1 cellular context compared by ENCODE assay signal in genomic region chr2:138455275-138455674, GRCh38.
TF ChIP-seq lines count a peak whose summit lies in the region.

No MANE protein-coding gene starts in this region.

TF ChIP-seq in HepG2, 621 proteins besides CTCF, POLR2A, EP300 and RAD21 (continued from another document):
- TF ChIP-seq ARID5B (CRISPR knock-in tag; IDR thresholded peaks at IDR 0.05) (no peak), RBM22 (optimal IDR thresholded peaks at IDR 0.05; ENCODE audit: low read length) (no peak), ZFX (CRISPR knock-in tag; IDR thresholded peaks at IDR 0.05; ENCODE audit: low read depth) (no peak), CBFB (CRISPR knock-in tag; IDR thresholded peaks at IDR 0.05) (no peak), GMEB1 (CRISPR knock-in tag; IDR thresholded peaks at IDR 0.05; ENCODE audit: borderline replicate concordance) (0 out of 2 replicates have a peak, but pooled peaks have one; percentile 19), XRCC5 (optimal IDR thresholded peaks at IDR 0.05; ENCODE audit: low read length) (no peak), ZNF3 (CRISPR knock-in tag; IDR thresholded peaks at IDR 0.05) (no peak), ZNF326 (CRISPR knock-in tag; IDR thresholded peaks at IDR 0.05; ENCODE audit: borderline replicate concordance) (no peak), BATF2 (CRISPR knock-in tag; IDR thresholded peaks at IDR 0.05) (no peak), NFE2L1 (CRISPR knock-in tag; IDR thresholded peaks at IDR 0.05; ENCODE audit: borderline replicate concordance) (no peak), PAF1 (CRISPR knock-in tag; IDR thresholded peaks at IDR 0.05) (no peak), ARID4A (CRISPR knock-in tag; IDR thresholded peaks at IDR 0.05; ENCODE audit: borderline replicate concordance) (0 out of 2 replicates have a peak, but pooled peaks have one; percentile 19), SCMH1 (CRISPR knock-in tag; IDR thresholded peaks at IDR 0.05; ENCODE audit: borderline replicate concordance) (no peak), HNF4G (IDR thresholded peaks at IDR 0.05; ENCODE audit: borderline replicate concordance, low read depth, low read length) (0 out of 2 replicates have a peak, but pooled peaks have one; percentile 19), HNF4G (CRISPR knock-in tag; IDR thresholded peaks at IDR 0.05; ENCODE audit: borderline replicate concordance, low read depth) (no peak), ZNF670 (CRISPR knock-in tag; IDR thresholded peaks at IDR 0.05; ENCODE audit: borderline replicate concordance) (no peak), ZNF761 (CRISPR knock-in tag; conservative IDR thresholded peaks at IDR 0.05) (no peak), ZNF264 (CRISPR knock-in tag; IDR thresholded peaks at IDR 0.05) (no peak), ETV6 (CRISPR knock-in tag; conservative IDR thresholded peaks at IDR 0.05) (no peak), HNF4A (CRISPR knock-in tag; IDR thresholded peaks at IDR 0.05) (peak; percentile 73), TMF1 (CRISPR knock-in tag; IDR thresholded peaks at IDR 0.05; ENCODE audit: low read depth) (no peak), KLF9 (CRISPR knock-in tag; IDR thresholded peaks at IDR 0.05; ENCODE audit: low read depth) (no peak)
- TF ChIP-seq, protein P1, sequence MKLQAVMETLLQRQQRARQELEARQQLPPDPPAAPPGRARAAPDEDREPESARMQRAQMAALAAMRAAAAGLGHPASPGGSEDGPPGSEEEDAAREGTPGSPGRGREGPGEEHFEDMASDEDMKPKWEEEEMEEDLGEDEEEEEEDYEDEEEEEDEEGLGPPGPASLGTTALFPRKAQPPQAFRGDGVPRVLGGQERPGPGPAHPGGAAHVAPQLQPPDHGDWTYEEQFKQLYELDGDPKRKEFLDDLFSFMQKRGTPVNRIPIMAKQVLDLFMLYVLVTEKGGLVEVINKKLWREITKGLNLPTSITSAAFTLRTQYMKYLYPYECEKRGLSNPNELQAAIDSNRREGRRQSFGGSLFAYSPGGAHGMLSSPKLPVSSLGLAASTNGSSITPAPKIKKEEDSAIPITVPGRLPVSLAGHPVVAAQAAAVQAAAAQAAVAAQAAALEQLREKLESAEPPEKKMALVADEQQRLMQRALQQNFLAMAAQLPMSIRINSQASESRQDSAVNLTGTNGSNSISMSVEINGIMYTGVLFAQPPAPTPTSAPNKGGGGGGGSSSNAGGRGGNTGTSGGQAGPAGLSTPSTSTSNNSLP (IDR thresholded peaks at IDR 0.05; ENCODE audit: low read depth, low read length), result no peak
- TF ChIP-seq, protein P2, sequence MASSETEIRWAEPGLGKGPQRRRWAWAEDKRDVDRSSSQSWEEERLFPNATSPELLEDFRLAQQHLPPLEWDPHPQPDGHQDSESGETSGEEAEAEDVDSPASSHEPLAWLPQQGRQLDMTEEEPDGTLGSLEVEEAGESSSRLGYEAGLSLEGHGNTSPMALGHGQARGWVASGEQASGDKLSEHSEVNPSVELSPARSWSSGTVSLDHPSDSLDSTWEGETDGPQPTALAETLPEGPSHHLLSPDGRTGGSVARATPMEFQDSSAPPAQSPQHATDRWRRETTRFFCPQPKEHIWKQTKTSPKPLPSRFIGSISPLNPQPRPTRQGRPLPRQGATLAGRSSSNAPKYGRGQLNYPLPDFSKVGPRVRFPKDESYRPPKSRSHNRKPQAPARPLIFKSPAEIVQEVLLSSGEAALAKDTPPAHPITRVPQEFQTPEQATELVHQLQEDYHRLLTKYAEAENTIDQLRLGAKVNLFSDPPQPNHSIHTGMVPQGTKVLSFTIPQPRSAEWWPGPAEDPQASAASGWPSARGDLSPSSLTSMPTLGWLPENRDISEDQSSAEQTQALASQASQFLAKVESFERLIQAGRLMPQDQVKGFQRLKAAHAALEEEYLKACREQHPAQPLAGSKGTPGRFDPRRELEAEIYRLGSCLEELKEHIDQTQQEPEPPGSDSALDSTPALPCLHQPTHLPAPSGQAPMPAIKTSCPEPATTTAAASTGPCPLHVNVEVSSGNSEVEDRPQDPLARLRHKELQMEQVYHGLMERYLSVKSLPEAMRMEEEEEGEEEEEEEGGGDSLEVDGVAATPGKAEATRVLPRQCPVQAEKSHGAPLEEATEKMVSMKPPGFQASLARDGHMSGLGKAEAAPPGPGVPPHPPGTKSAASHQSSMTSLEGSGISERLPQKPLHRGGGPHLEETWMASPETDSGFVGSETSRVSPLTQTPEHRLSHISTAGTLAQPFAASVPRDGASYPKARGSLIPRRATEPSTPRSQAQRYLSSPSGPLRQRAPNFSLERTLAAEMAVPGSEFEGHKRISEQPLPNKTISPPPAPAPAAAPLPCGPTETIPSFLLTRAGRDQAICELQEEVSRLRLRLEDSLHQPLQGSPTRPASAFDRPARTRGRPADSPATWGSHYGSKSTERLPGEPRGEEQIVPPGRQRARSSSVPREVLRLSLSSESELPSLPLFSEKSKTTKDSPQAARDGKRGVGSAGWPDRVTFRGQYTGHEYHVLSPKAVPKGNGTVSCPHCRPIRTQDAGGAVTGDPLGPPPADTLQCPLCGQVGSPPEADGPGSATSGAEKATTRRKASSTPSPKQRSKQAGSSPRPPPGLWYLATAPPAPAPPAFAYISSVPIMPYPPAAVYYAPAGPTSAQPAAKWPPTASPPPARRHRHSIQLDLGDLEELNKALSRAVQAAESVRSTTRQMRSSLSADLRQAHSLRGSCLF (CRISPR knock-in tag; IDR thresholded peaks at IDR 0.05; ENCODE audit: borderline replicate concordance), result no peak
